ENCODE assay signal across 17 cellular contexts in the genomic region with DNA sequence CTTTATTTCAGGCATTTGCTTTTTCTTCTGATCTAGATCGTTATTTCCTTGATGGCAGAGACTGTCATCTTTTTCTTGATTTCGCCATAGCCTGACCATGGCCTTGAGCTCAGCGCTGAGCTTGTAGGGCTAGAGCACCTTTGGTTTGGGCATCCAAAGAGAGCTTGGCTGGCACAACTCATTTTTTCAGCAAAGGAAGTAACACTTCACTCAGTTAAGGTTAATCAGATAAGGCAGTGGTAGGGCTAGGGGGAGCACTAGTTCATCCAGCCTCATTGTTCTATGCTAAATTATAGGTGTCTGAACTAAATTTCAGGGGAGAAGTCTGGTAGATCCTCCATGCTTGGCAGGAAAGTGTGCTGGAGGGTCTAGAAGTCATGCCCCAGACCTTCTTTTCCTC.
DNase-seq lines count a peak whose midpoint lies in the region; ATAC-seq and TF ChIP-seq lines count a peak whose summit lies in the region.
"Had no signal": no experiment of that assay in that cellular context is flagged by ENCODE, and none has a peak within 500 bp of the region (broad histone marks: within the 10 kb centered on the region; RNA-seq: fewer than 3 reads in every experiment).

No MANE protein-coding gene starts in this region.

- H3K36me3 Mint-ChIP-seq in activated CD4-positive, alpha-beta T cell treated with anti-CD3 and anti-CD28 coated beads for 36 hours (ENCODE audit: low read depth): peaks cover 6% of the 10 kb centered on the region
- peaks cover 6% of the 10 kb centered on the region for H3K36me3 Mint-ChIP-seq in activated CD8-positive, alpha-beta T cell treated with anti-CD3 and anti-CD28 coated beads for 36 hours (ENCODE audit: low read depth)
- H3K36me3 Mint-ChIP-seq in memory B cell: peaks cover 43% of the 10 kb centered on the region
- H3K36me3 Mint-ChIP-seq: CD14-positive monocyte had no signal

- CTCF ChIA-PET in activated CD4-positive, alpha-beta T cell treated with anti-CD3 and anti-CD28 coated beads for 36 hours (lab: Charles Lee): no interaction called here
- CTCF ChIA-PET in activated CD8-positive, alpha-beta T cell treated with anti-CD3 and anti-CD28 coated beads for 36 hours (lab: Charles Lee): no interaction called here

- H3K9me3 Mint-ChIP-seq in activated CD4-positive, alpha-beta T cell treated with anti-CD3 and anti-CD28 coated beads for 36 hours (ENCODE audit: low read depth): no peaks in the 10 kb centered on the region
- H3K9me3 Mint-ChIP-seq in activated CD8-positive, alpha-beta T cell treated with anti-CD3 and anti-CD28 coated beads for 36 hours: no peaks in the 10 kb centered on the region
- H3K9me3 Mint-ChIP-seq in memory B cell: no peaks in the 10 kb centered on the region

- intact Hi-C loops in activated CD4-positive, alpha-beta T cell treated with anti-CD3 and anti-CD28 coated beads for 36 hours (cut with DNase I, micrococcal nuclease): no loop called here
- intact Hi-C loops in activated CD8-positive, alpha-beta T cell treated with anti-CD3 and anti-CD28 coated beads for 36 hours (cut with micrococcal nuclease): no loop called here

- H3K27ac ChIP-seq in stomach smooth muscle (ENCODE audit: low read length): peak overlapping the region; percentile 96
- H3K27ac ChIP-seq: A549, foreskin keratinocyte, parathyroid adenoma had no signal

- peak; percentile 36 for ATAC-seq in activated CD4-positive, alpha-beta T cell treated with anti-CD3 and anti-CD28 coated beads for 36 hours
- peak; percentile 77 for ATAC-seq in activated CD8-positive, alpha-beta T cell treated with anti-CD3 and anti-CD28 coated beads for 36 hours
- ATAC-seq in memory B cell (ENCODE audit: low read depth): peak; percentile 34
- ATAC-seq in HG03521 (IDR thresholded peaks at IDR 0.05; ENCODE audit: unreplicated experiment): no peak
- ATAC-seq: A549, foreskin keratinocyte, left ventricle myocardium superior had no signal

- no peak overlapping the region for H3K4me3 Mint-ChIP-seq in activated CD4-positive, alpha-beta T cell treated with anti-CD3 and anti-CD28 coated beads for 36 hours
- H3K4me3 Mint-ChIP-seq in activated CD8-positive, alpha-beta T cell treated with anti-CD3 and anti-CD28 coated beads for 36 hours: no peak overlapping the region
- H3K4me3 Mint-ChIP-seq in memory B cell: no peak overlapping the region
- H3K4me3 Mint-ChIP-seq: CD14-positive monocyte had no signal

- TF ChIP-seq CTCF in activated CD8-positive, alpha-beta T cell treated with anti-CD3 and anti-CD28 coated beads for 36 hours (IDR thresholded peaks at IDR 0.05): no peak
- no peak for TF ChIP-seq CTCF in GM10266 (IDR thresholded peaks at IDR 0.05; ENCODE audit: control insufficient read depth, insufficient read depth, low read depth, missing control alignments)

- peaks cover 59% of the 10 kb centered on the region for H3K4me1 ChIP-seq in stomach smooth muscle (ENCODE audit: control insufficient read depth, insufficient read depth, low read length)
- H3K4me1 ChIP-seq: foreskin keratinocyte had no signal

- POLR2A ChIA-PET in activated CD4-positive, alpha-beta T cell treated with anti-CD3 and anti-CD28 coated beads for 36 hours (lab: Charles Lee): no interaction called here
- POLR2A ChIA-PET in activated CD8-positive, alpha-beta T cell treated with anti-CD3 and anti-CD28 coated beads for 36 hours (lab: Charles Lee): interaction anchor here (0.6 kb wide), 1 partner anchor 42 kb away, joined by 3 read pairs; no protein-coding TSS in a partner anchor

- no peak for DNase-seq in activated CD4-positive, alpha-beta T cell treated with anti-CD3 and anti-CD28 coated beads for 36 hours
- no peak for DNase-seq in activated CD4-positive, alpha-beta T cell treated with anti-CD3 and anti-CD28 coated beads for 1 hour
- DNase-seq in activated CD8-positive, alpha-beta T cell treated with anti-CD3 and anti-CD28 coated beads for 36 hours: no peak
- DNase-seq in memory B cell (ENCODE audit: low spot score in 2 of 2): no peak
- no peak for DNase-seq in LoVo (ENCODE audit: low spot score)
- no peak for DNase-seq in GM10266 (ENCODE audit: extremely low spot score)
- DNase-seq: activated CD8-positive, alpha-beta memory T cell treated with anti-CD3 and anti-CD28 coated beads, Interleukin-2, amount 50 U/mL, for 4 hours; DMS153; foreskin keratinocyte; left ventricle myocardium superior; NCI-H1417 treated with DMSO at 0.1 percent for 48 hours; NCI-H226 had no signal

- peaks cover 12% of the 10 kb centered on the region for H3K27me3 Mint-ChIP-seq in activated CD4-positive, alpha-beta T cell treated with anti-CD3 and anti-CD28 coated beads for 36 hours
- peaks cover 6% of the 10 kb centered on the region for H3K27me3 Mint-ChIP-seq in activated CD8-positive, alpha-beta T cell treated with anti-CD3 and anti-CD28 coated beads for 36 hours
- H3K27me3 Mint-ChIP-seq in memory B cell: no peaks in the 10 kb centered on the region

- no peak overlapping the region for H3K9ac ChIP-seq in stomach smooth muscle (ENCODE audit: low read length in 2 of 2)
- H3K9ac ChIP-seq: parathyroid adenoma had no signal

- H3K4me3 ChIP-seq in stomach smooth muscle (ENCODE audit: low read length in 2 of 2): no peak overlapping the region
- H3K4me3 ChIP-seq: A549 had no signal

- peak overlapping the region; percentile 17 for H3K27ac Mint-ChIP-seq in activated CD4-positive, alpha-beta T cell treated with anti-CD3 and anti-CD28 coated beads for 36 hours
- no peak overlapping the region for H3K27ac Mint-ChIP-seq in activated CD8-positive, alpha-beta T cell treated with anti-CD3 and anti-CD28 coated beads for 36 hours
- peak overlapping the region; percentile 26 for H3K27ac Mint-ChIP-seq in memory B cell
- H3K27ac Mint-ChIP-seq: CD14-positive monocyte had no signal

- H3K9me3 ChIP-seq in stomach smooth muscle (ENCODE audit: control insufficient read depth in 2 of 2, low read length in 2 of 2): no peaks in the 10 kb centered on the region
- H3K9me3 ChIP-seq: A549 had no signal

- no peaks in the 10 kb centered on the region for H3K27me3 ChIP-seq in stomach smooth muscle (ENCODE audit: control insufficient read depth in 1 of 2, insufficient read depth in 2 of 2, low read length in 2 of 2)
- H3K27me3 ChIP-seq: foreskin keratinocyte had no signal

- no peaks in the 10 kb centered on the region for H3K36me3 ChIP-seq in stomach smooth muscle (ENCODE audit: control insufficient read depth in 2 of 2, insufficient read depth in 2 of 2, low read length in 2 of 2)

- H3K4me1 Mint-ChIP-seq in activated CD4-positive, alpha-beta T cell treated with anti-CD3 and anti-CD28 coated beads for 36 hours: peaks cover 29% of the 10 kb centered on the region
- H3K4me1 Mint-ChIP-seq in activated CD8-positive, alpha-beta T cell treated with anti-CD3 and anti-CD28 coated beads for 36 hours (ENCODE audit: low read depth): peaks cover 45% of the 10 kb centered on the region
- peaks cover 58% of the 10 kb centered on the region for H3K4me1 Mint-ChIP-seq in memory B cell
- H3K4me1 Mint-ChIP-seq: CD14-positive monocyte had no signal
